ENCODE assay signal across 9 cellular contexts in genomic region chr13:95698047-95698749, GRCh38. TPM values are rescaled to one million over a fixed set of nuclear protein-coding genes. Genes with fewer than 3 reads are reported as not detected.
DNase-seq lines count a peak whose midpoint lies in the region; ATAC-seq and TF ChIP-seq lines count a peak whose summit lies in the region.
"Had no signal": no experiment of that assay in that cellular context is flagged by ENCODE, and none has a peak within 500 bp of the region (broad histone marks: within the 10 kb centered on the region; RNA-seq: fewer than 3 reads in every experiment).

No MANE protein-coding gene starts in this region.

- no peak overlapping the region for H3K4me3 ChIP-seq in SU-DHL-6 (ENCODE audit: insufficient read depth, low read length, poor library complexity, severe bottlenecking)
- H3K4me3 ChIP-seq in uterus, result no peak overlapping the region

- no peak overlapping the region for H3K4me2 ChIP-seq in H9 (ENCODE audit: insufficient read depth, insufficient read length, low read length)
- no peak overlapping the region for H3K4me2 ChIP-seq in SU-DHL-6 (ENCODE audit: low read depth, low read length, poor library complexity, severe bottlenecking)

- H3F3A ChIP-seq in SU-DHL-6 (ENCODE audit: insufficient read depth), result no peaks in the 10 kb centered on the region

- no peak for TF ChIP-seq POLR2A in uterus (IDR thresholded peaks at IDR 0.05)

- H3K27ac Mint-ChIP-seq in CD14-positive monocyte (peak overlapping the region in 3 of 7 donors; percentile 5 to 56 (median 44)), H9 (peak overlapping the region in 1 of 3 experiments; percentile 56; a peak in 2 of 7 replicates)
- H3K27ac Mint-ChIP-seq: activated T-helper 1 cell treated with anti-CD3 and anti-CD28 coated beads, Interleukin-12 subunit alpha, Interleukin-12 subunit beta, Interleukin-2, Interleukin-4 antibody, amounts not matched to agents 30 ng/mL and 10 ng/mL and 1 ng/mL, durations not matched to agents 14 hours and 24 hours and 36 hours had no signal

- H3T11ph ChIP-seq in H9 (ENCODE audit: low read length), result no peak overlapping the region

- H3K14ac ChIP-seq in H9 (ENCODE audit: insufficient read depth, low read length), result no peak overlapping the region

- no peak for ATAC-seq in GM18520 (IDR thresholded peaks at IDR 0.05; ENCODE audit: unreplicated experiment)

- TF ChIP-seq CTCF in CD14-positive monocyte (IDR thresholded peaks at IDR 0.05) (peak; percentile 33), H9 (conservative IDR thresholded peaks at IDR 0.05) (peak; percentile 57; the same call in 2 of the 3 replicates), SU-DHL-6 (IDR thresholded peaks at IDR 0.05; ENCODE audit: insufficient read depth, low read length, poor library complexity, severe bottlenecking) (peak; percentile 33), uterus (IDR thresholded peaks at IDR 0.05) (no peak)

- H3K4me1 Mint-ChIP-seq in CD14-positive monocyte (peaks cover 48% of the 10 kb centered on the region), H9 (peaks cover 6 to 23% of the 10 kb centered on the region in 2 experiments)

- no peaks in the 10 kb centered on the region for H3K9me2 ChIP-seq in SU-DHL-6 (replicated peaks; ENCODE audit: insufficient read depth, low read length)

- no peaks in the 10 kb centered on the region for H3K79me1 ChIP-seq in H9 (ENCODE audit: insufficient read depth, low read depth, low read length, poor library complexity, severe bottlenecking)

- H3K4ac ChIP-seq in H9 (ENCODE audit: low read depth, low read length), result no peak overlapping the region

- H2AFZ ChIP-seq in H9 (ENCODE audit: low read length) (no peak overlapping the region), SU-DHL-6 (ENCODE audit: low read depth, low read length, severe bottlenecking) (no peak overlapping the region)

- H3K18ac ChIP-seq in H9 (ENCODE audit: insufficient read length, low read depth, low read length), result no peak overlapping the region

- no peaks in the 10 kb centered on the region for H3K23me2 ChIP-seq in H9 (ENCODE audit: insufficient read length, low read depth, low read length, poor library complexity, severe bottlenecking)

- no peak overlapping the region for H4K8ac ChIP-seq in H9 (replicated peaks; ENCODE audit: insufficient read length, low read depth, low read length)

- H3K9me3 Mint-ChIP-seq in CD14-positive monocyte (peaks cover 0 to 3% (median 0%) of the 10 kb centered on the region in 7 donors), H9 (0 out of 5 replicates have a peak, but pooled peaks cover 0 to 2% of the 10 kb centered on the region in 2 experiments)

- H3K56ac ChIP-seq in H9 (ENCODE audit: insufficient read length, low read depth, low read length), result no peak overlapping the region

- 0 out of 2 replicates have a peak, but pooled peaks cover 3% of the 10 kb centered on the region for H3K4me1 ChIP-seq in H9 (ENCODE audit: insufficient read depth, low read length)
- no peaks in the 10 kb centered on the region for H3K4me1 ChIP-seq in uterus

- H2AK5ac ChIP-seq in H9 (ENCODE audit: insufficient read length, low read length), result no peak overlapping the region

- intact Hi-C loops in CD14-positive monocyte (cut with micrococcal nuclease) (no loop called here), uterus (cut with DNase I; ENCODE audit: low total_unique reads) (no loop called here)

- no peak overlapping the region for H2BK20ac ChIP-seq in H9 (ENCODE audit: low read depth, low read length, poor library complexity, severe bottlenecking)

- H3K4me3 Mint-ChIP-seq in CD14-positive monocyte (no peak overlapping the region), H9 (no peak overlapping the region)
- H3K4me3 Mint-ChIP-seq: activated T-helper 1 cell treated with anti-CD3 and anti-CD28 coated beads, Interleukin-12 subunit alpha, Interleukin-12 subunit beta, Interleukin-2, Interleukin-4 antibody, amounts not matched to agents 30 ng/mL and 10 ng/mL and 1 ng/mL, durations not matched to agents 14 hours and 24 hours and 36 hours had no signal

- H3K9ac ChIP-seq in H9 (ENCODE audit: extremely low read depth, insufficient read length, low read length) (no peak overlapping the region), SU-DHL-6 (ENCODE audit: low read length) (no peak overlapping the region)

- H3K27me3 Mint-ChIP-seq in CD14-positive monocyte (ENCODE audit: low read depth in 3 of 3), result peaks cover 0 to 2% (median 0%) of the 10 kb centered on the region in 3 donors
- H3K27me3 Mint-ChIP-seq in H9 (ENCODE audit: low read depth), result no peaks in the 10 kb centered on the region

- no CpG with 5 or more reads among the region's 5 CpGs for WGBS in H9 (ENCODE audit: extremely low coverage, insufficient read length, low lambda C conversion rate)

- H3K36me3 Mint-ChIP-seq in CD14-positive monocyte, result peaks cover 0 to 2% of the 10 kb centered on the region in 2 donors
- no peaks in the 10 kb centered on the region; a peak in 1 of 7 replicates for H3K36me3 Mint-ChIP-seq in H9 (ENCODE audit: insufficient read depth in 1 of 3, low read depth in 3 of 3)

- H3K79me2 ChIP-seq in H9 (ENCODE audit: insufficient read depth, low read length), result peaks cover 2% of the 10 kb centered on the region; the same call in 1 of the 2 replicates
- peaks cover 61% of the 10 kb centered on the region for H3K79me2 ChIP-seq in SU-DHL-6 (ENCODE audit: insufficient read depth, low read length)

- H3K36me3 ChIP-seq in SU-DHL-6 (ENCODE audit: low read length) (no peaks in the 10 kb centered on the region), uterus (no peaks in the 10 kb centered on the region)

- H4K5ac ChIP-seq in H9 (ENCODE audit: insufficient read length, low read depth, low read length), result no peak overlapping the region

- H3K27me3 ChIP-seq in H9 (ENCODE audit: insufficient read depth, low read length) (no peaks in the 10 kb centered on the region), SU-DHL-6 (ENCODE audit: low read length) (no peaks in the 10 kb centered on the region), uterus (no peaks in the 10 kb centered on the region)

- no peak overlapping the region for H2BK15ac ChIP-seq in H9 (ENCODE audit: low read depth, low read length)

- H2BK5ac ChIP-seq in H9 (ENCODE audit: insufficient read length, low read length), result no peak overlapping the region

- H4K91ac ChIP-seq in H9 (ENCODE audit: insufficient read length, low read depth, low read length), result no peak overlapping the region

- H4K20me1 ChIP-seq in H9 (ENCODE audit: control insufficient read depth, insufficient read depth, insufficient read length) (no peaks in the 10 kb centered on the region), SU-DHL-6 (ENCODE audit: low read depth, low read length) (peaks cover 15% of the 10 kb centered on the region; the same call in 1 of the 2 replicates)

- H2BK12ac ChIP-seq in H9 (ENCODE audit: insufficient read length, low read depth, low read length), result no peak overlapping the region

- DNase-seq in CD14-positive monocyte (ENCODE audit: low spot score) (no peak), H9 (no peak), kidney tubule cell (ENCODE audit: low spot score) (peak; percentile 29), uterus (no peak), DMS153 (lab: John Stamatoyannopoulos, UW) (no peak), UCSD-AML1 (lab: John Stamatoyannopoulos, UW; ENCODE audit: unreplicated experiment) (no peak)

- H3K27ac ChIP-seq in H9 (ENCODE audit: insufficient read length, low read depth, low read length), result no peak overlapping the region
- no peak overlapping the region for H3K27ac ChIP-seq in SU-DHL-6 (ENCODE audit: low read depth, low read length)
- H3K27ac ChIP-seq in uterus, result no peak overlapping the region

- H3K9me3 ChIP-seq in H9 (ENCODE audit: control insufficient read depth, low read depth, low read length) (no peaks in the 10 kb centered on the region), SU-DHL-6 (ENCODE audit: insufficient read depth, low read length) (no peaks in the 10 kb centered on the region), uterus (peaks cover 0 to 5% of the 10 kb centered on the region in 2 donors)

- H2BK120ac ChIP-seq in H9 (ENCODE audit: low read depth, low read length, poor library complexity, severe bottlenecking), result no peak overlapping the region

- H3K23ac ChIP-seq in H9 (ENCODE audit: insufficient read length, low read depth, low read length), result no peak overlapping the region

RNA-seq across cellular contexts. Expression of gene DNAJC3, which starts 21.3 kb away (rescaled TPM):
- polyA plus RNA-seq in CD14-positive monocyte, result 10 to 100 TPM; 22.3 to 27.6 TPM
- total RNA-seq in H9 (2021), result 21.2 and 21.5 TPM in 2 replicates
- 10 to 100 TPM; 16.9 to 67.6 (median 53.5) TPM for total RNA-seq in uterus

RNA-seq across cellular contexts. Expression of gene DZIP1, which starts 53.7 kb away (rescaled TPM):
- polyA plus RNA-seq in CD14-positive monocyte, result not detected
- total RNA-seq in H9 (2021) (31.5 and 33.6 TPM in 2 replicates), uterus (10 to 100 TPM; 24.1 to 65.3 (median 42.3) TPM)

Comparison
In these comparisons a context has a peak if more than half of its experiments do, and no peak if none do; other contexts are left out.
1. CTCF ChIP-seq: peak in CD14-positive monocyte (single experiment), H9 (single experiment) and SU-DHL-6 (single experiment); none in uterus (0 of 4).